ENCODE assay signal across 22 cellular contexts in the genomic region with DNA sequence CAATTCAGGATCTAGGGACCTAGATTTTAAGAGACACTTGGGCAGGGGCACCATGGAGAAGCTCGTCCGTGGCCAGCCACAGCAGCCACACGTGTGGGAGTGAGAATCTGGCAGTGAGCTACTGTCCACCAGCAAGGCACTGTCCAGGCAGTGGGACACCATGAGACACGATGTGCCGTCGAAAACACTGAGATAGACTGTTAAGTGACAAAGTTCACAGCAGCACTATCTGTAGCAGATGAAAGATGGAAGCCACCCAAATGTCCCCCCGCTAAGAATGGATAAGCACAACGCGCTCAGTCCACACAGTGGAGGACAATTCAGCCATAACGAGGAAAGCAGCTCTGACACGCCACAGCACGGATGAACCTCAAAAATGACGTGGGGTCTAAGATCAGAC. TPM values are rescaled to one million over a fixed set of nuclear protein-coding genes. Genes with fewer than 3 reads are reported as not detected.
A peak's percentile ranks its signal among the peaks of the same experiment; 100 is the strongest.
DNase-seq lines count a peak whose midpoint lies in the region; ATAC-seq and TF ChIP-seq lines count a peak whose summit lies in the region.
"Had no signal": no experiment of that assay in that cellular context is flagged by ENCODE, and none has a peak within 500 bp of the region (broad histone marks: within the 10 kb centered on the region; RNA-seq: fewer than 3 reads in every experiment).

No MANE protein-coding gene starts in this region.

- H3K79me2 ChIP-seq in GM23338 (replicated peaks; ENCODE audit: insufficient read depth) (no peaks in the 10 kb centered on the region), trophoblast cell (ENCODE audit: control insufficient read depth, insufficient read depth, low read length, poor library complexity) (no peaks in the 10 kb centered on the region)

- H2BK12ac ChIP-seq in trophoblast cell (ENCODE audit: low read length) = peak overlapping the region; percentile 23

- no peak overlapping the region for H2AFZ ChIP-seq in GM23338
- H2AFZ ChIP-seq in trophoblast cell (ENCODE audit: insufficient read depth, low read length, poor library complexity) = no peak overlapping the region

- H3K9me3 ChIP-seq in Panc1 (ENCODE audit: control insufficient read depth, insufficient read depth, low read depth, low read length) (no peaks in the 10 kb centered on the region), heart right ventricle (no peaks in the 10 kb centered on the region), trophoblast cell (ENCODE audit: insufficient read depth, low read depth, low read length) (peaks cover 15% of the 10 kb centered on the region)
- H3K9me3 ChIP-seq: adrenal gland, body of pancreas, testis had no signal

- no peak overlapping the region for H3K14ac ChIP-seq in trophoblast cell (ENCODE audit: low read length)

- POLR2A ChIA-PET in Panc1 (lab: Charles Lee) = no interaction called here

- no peaks in the 10 kb centered on the region for H3F3A ChIP-seq in GM23338 (replicated peaks; ENCODE audit: low read depth)

- H3K4me3 ChIP-seq in GM23338 (no peak overlapping the region), Panc1 (ENCODE audit: low read depth in 2 of 2, low read length in 2 of 2) (no peak overlapping the region), heart right ventricle (no peak overlapping the region), trophoblast cell (ENCODE audit: low read depth, low read length) (no peak overlapping the region)
- H3K4me3 ChIP-seq: adrenal gland, body of pancreas, testis had no signal

- DNase-seq in GM23338 (ENCODE audit: low spot score) = no peak
- DNase-seq in Panc1 (ENCODE audit: low read depth, low spot score) = no peak
- DNase-seq in heart right ventricle = no peak
- no peak for DNase-seq in trophoblast cell
- no peak for DNase-seq in activated CD4-positive, alpha-beta T cell treated with anti-CD3 and anti-CD28 coated beads for 48 hours
- no peak for DNase-seq in kidney tubule cell (ENCODE audit: low spot score)
- DNase-seq: activated CD4-positive, alpha-beta T cell treated with anti-CD3 and anti-CD28 coated beads, Interleukin-2, amount 10 ng/mL, durations not matched to agents 24 days and 14 days; activated naive CD4-positive, alpha-beta T cell treated with anti-CD3 and anti-CD28 coated beads for 36 hours; activated T-cell treated with anti-CD3 and anti-CD28 coated beads, Interleukin-2, amount 50 U/mL, for 72 hours; adrenal gland; AML-193; body of pancreas; CD4-positive, alpha-beta memory T cell; NCI-H1436 treated with DMSO at 0.1 percent for 48 hours; NCI-H2107; NCI-H446; NCI-H82; stimulated activated CD4-positive, alpha-beta T cell treated with anti-CD3 and anti-CD28 coated beads, Interleukin-15, amount 100 ng/mL, for 24 hours; stimulated activated naive CD4-positive, alpha-beta T cell treated with Interleukin-2 at 50 U/mL for 16 hours had no signal

- in situ Hi-C loops in Panc1 (cut with HindIII; ENCODE audit: low pct_unique_long_range_greater_than_20kb, low sequenced_read_pairs) = no loop called here

- H3K4me1 Mint-ChIP-seq in GM23338 = peaks cover 6% of the 10 kb centered on the region; the same call in 2 of the 3 replicates

- no peaks in the 10 kb centered on the region for H3K4me1 ChIP-seq in GM23338 (ENCODE audit: insufficient read depth)
- no peaks in the 10 kb centered on the region for H3K4me1 ChIP-seq in Panc1 (ENCODE audit: control insufficient read depth, insufficient read depth, low read length)
- H3K4me1 ChIP-seq in heart right ventricle = peaks cover 3 to 31% (median 11%) of the 10 kb centered on the region in 9 donors
- H3K4me1 ChIP-seq in trophoblast cell (ENCODE audit: control insufficient read depth in 1 of 2, insufficient read depth in 2 of 2, low read length in 2 of 2) = peaks cover 5% of the 10 kb centered on the region in 2 experiments
- H3K4me1 ChIP-seq: body of pancreas had no signal

- no peak overlapping the region for H2AK5ac ChIP-seq in trophoblast cell (ENCODE audit: low read length)

- no peak overlapping the region for H3K27ac Mint-ChIP-seq in GM23338
- H3K27ac Mint-ChIP-seq: activated CD4-positive, alpha-beta T cell treated with anti-CD3 and anti-CD28 coated beads, Interleukin-2, amount 10 ng/mL, durations not matched to agents 24 days and 14 days; activated naive CD4-positive, alpha-beta T cell treated with anti-CD3 and anti-CD28 coated beads for 36 hours; activated T-cell treated with anti-CD3 and anti-CD28 coated beads, Interleukin-2, amount 50 U/mL, for 72 hours; CD4-positive, alpha-beta memory T cell had no signal

- H4K12ac ChIP-seq in trophoblast cell (ENCODE audit: low read depth, low read length) = no peak overlapping the region

- H3K9me2 ChIP-seq in GM23338 (ENCODE audit: insufficient read depth) = no peaks in the 10 kb centered on the region

- intact Hi-C loops in Panc1 (cut with micrococcal nuclease; ENCODE audit: unreplicated experiment) (no loop called here), heart right ventricle (cut with DNase I) (no loop called here)

- no peaks in the 10 kb centered on the region for H3K9me3 Mint-ChIP-seq in GM23338
- H3K9me3 Mint-ChIP-seq: activated CD4-positive, alpha-beta T cell treated with anti-CD3 and anti-CD28 coated beads, Interleukin-2, amount 10 ng/mL, durations not matched to agents 24 days and 14 days; activated naive CD4-positive, alpha-beta T cell treated with anti-CD3 and anti-CD28 coated beads for 36 hours; activated T-cell treated with anti-CD3 and anti-CD28 coated beads, Interleukin-2, amount 50 U/mL, for 72 hours; CD4-positive, alpha-beta memory T cell had no signal

- H3K4me3 Mint-ChIP-seq in GM23338 = no peak overlapping the region
- H3K4me3 Mint-ChIP-seq: activated CD4-positive, alpha-beta T cell treated with anti-CD3 and anti-CD28 coated beads, Interleukin-2, amount 10 ng/mL, durations not matched to agents 24 days and 14 days; activated naive CD4-positive, alpha-beta T cell treated with anti-CD3 and anti-CD28 coated beads for 36 hours; activated T-cell treated with anti-CD3 and anti-CD28 coated beads, Interleukin-2, amount 50 U/mL, for 72 hours; CD4-positive, alpha-beta memory T cell had no signal

- no peak overlapping the region for H3K23ac ChIP-seq in trophoblast cell (ENCODE audit: low read length)

- BruUV-seq in Panc1 (replicated peaks; lab: Mats Ljungman, UMichigan) = no TSS peak

- H3K27me3 Mint-ChIP-seq in GM23338 (ENCODE audit: insufficient read depth, low read depth, poor library complexity) = no peaks in the 10 kb centered on the region
- H3K27me3 Mint-ChIP-seq: activated CD4-positive, alpha-beta T cell treated with anti-CD3 and anti-CD28 coated beads, Interleukin-2, amount 10 ng/mL, durations not matched to agents 24 days and 14 days; CD4-positive, alpha-beta memory T cell had no signal

- no peak overlapping the region for H4K91ac ChIP-seq in trophoblast cell (ENCODE audit: low read depth, low read length)

- H3K27me3 ChIP-seq in GM23338 (ENCODE audit: insufficient read depth) = no peaks in the 10 kb centered on the region
- H3K27me3 ChIP-seq in Panc1 (ENCODE audit: control insufficient read depth, insufficient read depth, low read length) = no peaks in the 10 kb centered on the region
- no peaks in the 10 kb centered on the region for H3K27me3 ChIP-seq in heart right ventricle
- no peaks in the 10 kb centered on the region for H3K27me3 ChIP-seq in trophoblast cell (ENCODE audit: insufficient read depth, low read length)
- H3K27me3 ChIP-seq: adrenal gland, body of pancreas, testis had no signal

- 37 to 61% methylated on average over 13 of the region's 13 CpGs for WGBS in heart right ventricle, 2 donors
- WGBS in trophoblast cell (ENCODE audit: extremely low coverage, insufficient coverage, insufficient read length) = no CpG with 5 or more reads among the region's 13 CpGs

- no peak overlapping the region for H4K8ac ChIP-seq in trophoblast cell (ENCODE audit: low read depth, low read length)

- H4K20me1 ChIP-seq in GM23338 (replicated peaks; ENCODE audit: insufficient read depth) = no peaks in the 10 kb centered on the region; the same call in 1 of the 2 replicates

- CTCF ChIA-PET in Panc1 (lab: Charles Lee) = no interaction called here

- no peak overlapping the region for H3K4me2 ChIP-seq in GM23338
- no peak overlapping the region for H3K4me2 ChIP-seq in trophoblast cell (ENCODE audit: low read length)

- H3K27ac ChIP-seq in GM23338 (ENCODE audit: low read depth) (peak overlapping the region; percentile 90), Panc1 (ENCODE audit: low read length) (no peak overlapping the region), heart right ventricle (peak overlapping the region; percentile 47 to 67 (median 59)), trophoblast cell (ENCODE audit: low read depth, low read length) (no peak overlapping the region)
- H3K27ac ChIP-seq: adrenal gland, body of pancreas had no signal

- peaks cover 2% of the 10 kb centered on the region for H3K79me1 ChIP-seq in trophoblast cell (ENCODE audit: low read length)

- no peak for ATAC-seq in GM23338
- peak; percentile 33; the same call in 1 of the 2 replicates for ATAC-seq in Panc1
- ATAC-seq in heart right ventricle = peak in 4 of 8 donors; percentile 31 to 75 (median 38)
- ATAC-seq in HG03432 (IDR thresholded peaks at IDR 0.05; ENCODE audit: unreplicated experiment) = no peak
- ATAC-seq in GM21528 (IDR thresholded peaks at IDR 0.05; ENCODE audit: low FRiP score, unreplicated experiment) = no peak
- ATAC-seq: activated T-cell treated with anti-CD3 and anti-CD28 coated beads, Interleukin-2, amount 50 U/mL, for 72 hours; body of pancreas had no signal

- no peak overlapping the region for H3K18ac ChIP-seq in trophoblast cell (ENCODE audit: low read length)

- no peak overlapping the region for H3K9ac ChIP-seq in trophoblast cell (ENCODE audit: low read length)

- no peaks in the 10 kb centered on the region for H3K36me3 ChIP-seq in GM23338 (ENCODE audit: insufficient read depth)
- no peaks in the 10 kb centered on the region; the same call in 1 of the 2 replicates for H3K36me3 ChIP-seq in Panc1 (ENCODE audit: control insufficient read depth, insufficient read depth, low read length)
- H3K36me3 ChIP-seq in heart right ventricle = peaks cover 0 to 63% (median 27%) of the 10 kb centered on the region in 9 donors
- peaks cover 44 to 48% of the 10 kb centered on the region in 2 experiments for H3K36me3 ChIP-seq in trophoblast cell (ENCODE audit: control insufficient read depth in 1 of 2, insufficient read depth in 2 of 2, low read length in 2 of 2)

- TF ChIP-seq CTCF in GM23338 (conservative IDR thresholded peaks at IDR 0.05; ENCODE audit: low read depth in 2 of 2) (no peak), Panc1 (IDR thresholded peaks at IDR 0.05) (no peak), heart right ventricle (IDR thresholded peaks at IDR 0.05) (no peak)

- no peak overlapping the region for H2BK5ac ChIP-seq in trophoblast cell (ENCODE audit: low read depth, low read length, poor library complexity)

- no peak overlapping the region for H3K4ac ChIP-seq in trophoblast cell (ENCODE audit: low read depth, low read length)

- H3K36me3 Mint-ChIP-seq in GM23338 (ENCODE audit: low read depth) = peaks cover 19% of the 10 kb centered on the region

- H2BK120ac ChIP-seq in trophoblast cell (ENCODE audit: insufficient read depth, low read length, poor library complexity) = no peak overlapping the region

RNA-seq across cellular contexts. Expression of gene RILPL1, which starts 19.7 kb away (rescaled TPM):
- 5.8 and 7.9 TPM in 2 replicates for total RNA-seq in GM23338 (2014; rRNA removed; shearing (Covaris generic))
- 3.9 and 4.4 TPM in 2 replicates for polyA plus RNA-seq in GM23338 (2016; fragmentation: Nextera tagmentation; extraction: Ambion mirVana)
- total RNA-seq in Panc1 (2021; ENCODE audit: unreplicated experiment) = 16.2 TPM
- polyA plus RNA-seq in Panc1 (2012; ENCODE audit: insufficient read length) = 26.0 TPM
- total RNA-seq in heart right ventricle = 100 to 1,000 TPM in 3 of 10 donors, 10 to 100 TPM in 7; 71.4 to 132 (median 86.6) TPM
- 100 to 1,000 TPM in 1 of 2 donors, 10 to 100 TPM in 1; 78.7 to 106 TPM for polyA plus RNA-seq in heart right ventricle
- polyA plus RNA-seq in trophoblast cell (2013) = 37.6 TPM in 2 replicates

RNA-seq across cellular contexts. Expression of gene SNRNP35, which starts 55.9 kb away (rescaled TPM):
- 8.4 and 10.6 TPM in 2 replicates for total RNA-seq in GM23338 (2014; rRNA removed; shearing (Covaris generic))
- polyA plus RNA-seq in GM23338 (2016; fragmentation: Nextera tagmentation; extraction: Ambion mirVana) (36.3 and 38.4 TPM in 2 replicates), heart right ventricle (100 to 1,000 TPM in 1 of 2 donors, 10 to 100 TPM in 1; 27.6 to 117 TPM)
- total RNA-seq in Panc1 (2021; ENCODE audit: unreplicated experiment) (16.5 TPM), heart right ventricle (10 to 100 TPM; 18.0 to 32.4 (median 19.5) TPM)
- 37.9 TPM for polyA plus RNA-seq in Panc1 (2012; ENCODE audit: insufficient read length)
- 15.1 and 15.4 TPM in 2 replicates for polyA plus RNA-seq in trophoblast cell (2013)

Comparison
In these comparisons a context has a peak if more than half of its experiments do, and no peak if none do; other contexts are left out.
1. H3K27ac ChIP-seq: peak in GM23338 (single experiment) and heart right ventricle (10 of 10); none in Panc1 (single experiment) and trophoblast cell (single experiment).